ENCODE assay signal across 1 cellular context in the genomic region with DNA sequence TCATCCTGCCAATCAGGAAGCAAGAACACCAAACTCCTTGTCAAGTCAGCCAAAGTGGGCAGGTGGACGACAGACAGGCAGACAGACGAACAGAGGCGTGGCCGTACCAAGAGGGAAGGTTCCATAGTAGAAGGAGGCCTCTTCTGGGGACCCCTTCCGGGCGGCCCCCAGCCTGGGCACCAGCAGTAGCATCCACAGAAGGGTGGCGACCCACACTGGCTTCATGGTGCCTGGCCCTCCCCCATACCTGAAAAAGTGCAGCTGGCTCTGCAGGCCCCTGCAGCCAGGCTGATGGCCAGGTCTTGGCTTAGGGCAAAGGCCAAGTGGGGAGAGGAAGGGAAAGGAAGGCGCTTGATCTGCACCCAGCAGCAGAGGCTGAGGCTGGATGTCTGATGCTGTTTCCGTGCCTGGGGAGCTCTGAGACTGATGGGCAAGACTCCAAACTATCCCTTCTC.
TF ChIP-seq lines count a peak whose summit lies in the region.

No MANE protein-coding gene starts in this region.

TF ChIP-seq in GM23338, 12 proteins besides CTCF, POLR2A, EP300 and RAD21:
- no peak for TF ChIP-seq STAT1 (IDR thresholded peaks at IDR 0.05; ENCODE audit: unreplicated experiment)
- TF ChIP-seq JUNB (IDR thresholded peaks at IDR 0.05; ENCODE audit: unreplicated experiment) = no peak
- no peak for TF ChIP-seq ZNF331 (CRISPR knock-in tag; IDR thresholded peaks at IDR 0.05; ENCODE audit: low read depth)
- TF ChIP-seq EZH2phosphoT487 (IDR thresholded peaks at IDR 0.05; ENCODE audit: unreplicated experiment) = no peak
- TF ChIP-seq, protein P1, sequence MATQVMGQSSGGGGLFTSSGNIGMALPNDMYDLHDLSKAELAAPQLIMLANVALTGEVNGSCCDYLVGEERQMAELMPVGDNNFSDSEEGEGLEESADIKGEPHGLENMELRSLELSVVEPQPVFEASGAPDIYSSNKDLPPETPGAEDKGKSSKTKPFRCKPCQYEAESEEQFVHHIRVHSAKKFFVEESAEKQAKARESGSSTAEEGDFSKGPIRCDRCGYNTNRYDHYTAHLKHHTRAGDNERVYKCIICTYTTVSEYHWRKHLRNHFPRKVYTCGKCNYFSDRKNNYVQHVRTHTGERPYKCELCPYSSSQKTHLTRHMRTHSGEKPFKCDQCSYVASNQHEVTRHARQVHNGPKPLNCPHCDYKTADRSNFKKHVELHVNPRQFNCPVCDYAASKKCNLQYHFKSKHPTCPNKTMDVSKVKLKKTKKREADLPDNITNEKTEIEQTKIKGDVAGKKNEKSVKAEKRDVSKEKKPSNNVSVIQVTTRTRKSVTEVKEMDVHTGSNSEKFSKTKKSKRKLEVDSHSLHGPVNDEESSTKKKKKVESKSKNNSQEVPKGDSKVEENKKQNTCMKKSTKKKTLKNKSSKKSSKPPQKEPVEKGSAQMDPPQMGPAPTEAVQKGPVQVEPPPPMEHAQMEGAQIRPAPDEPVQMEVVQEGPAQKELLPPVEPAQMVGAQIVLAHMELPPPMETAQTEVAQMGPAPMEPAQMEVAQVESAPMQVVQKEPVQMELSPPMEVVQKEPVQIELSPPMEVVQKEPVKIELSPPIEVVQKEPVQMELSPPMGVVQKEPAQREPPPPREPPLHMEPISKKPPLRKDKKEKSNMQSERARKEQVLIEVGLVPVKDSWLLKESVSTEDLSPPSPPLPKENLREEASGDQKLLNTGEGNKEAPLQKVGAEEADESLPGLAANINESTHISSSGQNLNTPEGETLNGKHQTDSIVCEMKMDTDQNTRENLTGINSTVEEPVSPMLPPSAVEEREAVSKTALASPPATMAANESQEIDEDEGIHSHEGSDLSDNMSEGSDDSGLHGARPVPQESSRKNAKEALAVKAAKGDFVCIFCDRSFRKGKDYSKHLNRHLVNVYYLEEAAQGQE (IDR thresholded peaks at IDR 0.05; ENCODE audit: unreplicated experiment) = no peak
- no peak for TF ChIP-seq ZNF114 (CRISPR knock-in tag; IDR thresholded peaks at IDR 0.05)
